1 cellular context compared by ENCODE assay signal in genomic region chr12:108337235-108338223, GRCh38.
TF ChIP-seq lines count a peak whose summit lies in the region.

No MANE protein-coding gene starts in this region.

TF ChIP-seq in K562, 482 proteins besides CTCF, POLR2A, EP300 and RAD21 (continued from another document and continues in another):
- no peak for TF ChIP-seq RREB1 (CRISPR knock-in tag; IDR thresholded peaks at IDR 0.05)
- TF ChIP-seq DNMT1 (IDR thresholded peaks at IDR 0.05), result no peak
- no peak for TF ChIP-seq NFYB (IDR thresholded peaks at IDR 0.05; ENCODE audit: extremely low read depth, insufficient read length)
- no peak for TF ChIP-seq PTBP1 (IDR thresholded peaks at IDR 0.05; ENCODE audit: low read depth, low read length)
- TF ChIP-seq ZNF592 (IDR thresholded peaks at IDR 0.05), result peak; percentile 57; the same call in 1 of the 2 replicates
- no peak for TF ChIP-seq ARHGAP35 (IDR thresholded peaks at IDR 0.05; ENCODE audit: partially characterized antibody)
- TF ChIP-seq ASH1L (IDR thresholded peaks at IDR 0.05; ENCODE audit: borderline replicate concordance, low read depth, partially characterized antibody), result no peak
- no peak for TF ChIP-seq NFIX (CRISPR knock-in tag; IDR thresholded peaks at IDR 0.05; ENCODE audit: low read depth)
- TF ChIP-seq SNIP1 (IDR thresholded peaks at IDR 0.05; ENCODE audit: low read depth), result no peak
- peak; percentile 69 for TF ChIP-seq NFE2 (IDR thresholded peaks at IDR 0.05; ENCODE audit: low read depth)
- TF ChIP-seq REST (CRISPR knock-in tag; IDR thresholded peaks at IDR 0.05; ENCODE audit: low read depth), result no peak
- TF ChIP-seq POLR2AphosphoS2 (IDR thresholded peaks at IDR 0.05; ENCODE audit: low read length), result no peak
- peak; percentile 74; the same call in 1 of the 2 replicates for TF ChIP-seq HDAC2 (IDR thresholded peaks at IDR 0.05)
- TF ChIP-seq NR4A1 (CRISPR knock-in tag; IDR thresholded peaks at IDR 0.05), result no peak
- TF ChIP-seq NR4A1 (tag; IDR thresholded peaks at IDR 0.05), result no peak
- no peak for TF ChIP-seq DACH1 (IDR thresholded peaks at IDR 0.05; ENCODE audit: partially characterized antibody)
- no peak for TF ChIP-seq HNRNPUL1 (IDR thresholded peaks at IDR 0.05; ENCODE audit: low read length)
- no peak for TF ChIP-seq CBX5 (IDR thresholded peaks at IDR 0.05; ENCODE audit: borderline replicate concordance, low read depth)
- no peak for TF ChIP-seq TSC22D4 (tag; IDR thresholded peaks at IDR 0.05)
- TF ChIP-seq JUN (IDR thresholded peaks at IDR 0.05; ENCODE audit: borderline replicate concordance, low read depth, low read length), result peak; percentile 44; the same call in 1 of the 2 replicates
- TF ChIP-seq JUN (CRISPR knock-in tag; IDR thresholded peaks at IDR 0.05; ENCODE audit: borderline replicate concordance), result no peak
- peak in 1 of 2 experiments; percentile 59; a peak in 1 of 4 replicates for TF ChIP-seq BCLAF1 (IDR thresholded peaks at IDR 0.05; ENCODE audit: borderline replicate concordance in 1 of 2, control insufficient read depth in 1 of 2, low read depth in 2 of 2, low read length in 1 of 2)
- TF ChIP-seq VEZF1 (CRISPR knock-in tag; IDR thresholded peaks at IDR 0.05), result no peak; the same call in 1 of the 2 replicates
- no peak for TF ChIP-seq CREB1 (IDR thresholded peaks at IDR 0.05)
- no peak for TF ChIP-seq CREB1 (CRISPR knock-in tag; IDR thresholded peaks at IDR 0.05)
- TF ChIP-seq BDP1 (IDR thresholded peaks at IDR 0.05; ENCODE audit: insufficient read depth, insufficient read length), result no peak
- TF ChIP-seq FOXP4 (CRISPR knock-in tag; IDR thresholded peaks at IDR 0.05; ENCODE audit: borderline replicate concordance), result no peak
- TF ChIP-seq HNRNPH1 (optimal IDR thresholded peaks at IDR 0.05; ENCODE audit: low read depth, low read length), result no peak
- no peak for TF ChIP-seq ZNF507 (tag; conservative IDR thresholded peaks at IDR 0.05)
